34 cellular contexts compared by ENCODE assay signal in genomic region chr6:55495277-55495676, GRCh38.
"Had no signal": no experiment of that assay in that cellular context is flagged by ENCODE, and none has a peak within 500 bp of the region (broad histone marks: within the 10 kb centered on the region; RNA-seq: fewer than 3 reads in every experiment).

No MANE protein-coding gene starts in this region.

- ATAC-seq: activated T-cell treated with anti-CD3 and anti-CD28 coated beads, Interleukin-2, amount 50 U/mL, for 72 hours; activated T-helper 17 cell treated with anti-CD3 and anti-CD28 coated beads, Interleukin-2, amount 50 U/mL, for 72 hours; PC-3 had no signal

- DNase-seq: activated B cell treated with CpG ODN at 0.5 μM for 24 hours; activated CD4-positive, alpha-beta memory T cell treated with anti-CD3 and anti-CD28 coated beads, Interleukin-2, amount 10 ng/mL, durations not matched to agents 7 days and 5 days; activated CD4-positive, alpha-beta T cell treated with anti-CD3 and anti-CD28 coated beads for 1 hour; activated CD4-positive, alpha-beta T cell treated with anti-CD3 and anti-CD28 coated beads for 48 hours; activated effector memory CD4-positive, alpha-beta T cell treated with anti-CD3 and anti-CD28 coated beads, Interleukin-2, amount 50 U/mL, for 16 hours; activated naive CD4-positive, alpha-beta T cell; activated naive CD4-positive, alpha-beta T cell treated with anti-CD3 and anti-CD28 coated beads, Interleukin-2, amount 50 U/mL, for 16 hours; activated naive CD8-positive, alpha-beta T cell treated with anti-CD3 and anti-CD28 coated beads for 36 hours; activated T-cell treated with anti-CD3 and anti-CD28 coated beads, Interleukin-2, amount 50 U/mL, for 1 hour; activated T-cell treated with anti-CD3 and anti-CD28 coated beads, Interleukin-2, amount 50 U/mL, for 72 hours; amniotic stem cell; caudate nucleus; cerebellar nuclear complex; Kasumi-1; KG1; MM.1S; MV-4-11; NCI-H1092; NCI-H1436 treated with DMSO at 0.1 percent for 48 hours; NCI-H1694 treated with DMSO at 0.1 percent for 48 hours; NCI-H2029; NCI-H345; NCI-H524 treated with DMSO at 0.1 percent for 48 hours; PC-3; Peyer's patch; Right ventricle myocardium superior; RPMI8226; SW 1271; T-helper 1 cell; T-helper 2 cell; T-helper 9 cell had no signal

- H3K27ac Mint-ChIP-seq: activated B cell treated with CpG ODN at 0.5 μM for 24 hours; activated CD4-positive, alpha-beta memory T cell treated with anti-CD3 and anti-CD28 coated beads, Interleukin-2, amount 10 ng/mL, durations not matched to agents 7 days and 5 days; activated naive CD8-positive, alpha-beta T cell treated with anti-CD3 and anti-CD28 coated beads for 36 hours; activated T-cell treated with anti-CD3 and anti-CD28 coated beads, Interleukin-2, amount 50 U/mL, for 72 hours; activated T-helper 17 cell treated with anti-CD3 and anti-CD28 coated beads, Interleukin-2, amount 50 U/mL, for 72 hours had no signal

- H3K4me1 ChIP-seq: ascending aorta, Peyer's patch had no signal

- H3K4me3 ChIP-seq: ascending aorta, Peyer's patch had no signal

- H3K27me3 Mint-ChIP-seq: activated B cell treated with CpG ODN at 0.5 μM for 24 hours; activated CD4-positive, alpha-beta memory T cell treated with anti-CD3 and anti-CD28 coated beads, Interleukin-2, amount 10 ng/mL, durations not matched to agents 7 days and 5 days; activated naive CD8-positive, alpha-beta T cell treated with anti-CD3 and anti-CD28 coated beads for 36 hours; activated T-helper 17 cell treated with anti-CD3 and anti-CD28 coated beads, Interleukin-2, amount 50 U/mL, for 72 hours had no signal

- H3K36me3 Mint-ChIP-seq: activated naive CD8-positive, alpha-beta T cell treated with anti-CD3 and anti-CD28 coated beads for 36 hours had no signal

- H3K4me1 Mint-ChIP-seq: activated B cell treated with CpG ODN at 0.5 μM for 24 hours; activated CD4-positive, alpha-beta memory T cell treated with anti-CD3 and anti-CD28 coated beads, Interleukin-2, amount 10 ng/mL, durations not matched to agents 7 days and 5 days; activated naive CD8-positive, alpha-beta T cell treated with anti-CD3 and anti-CD28 coated beads for 36 hours; activated T-helper 17 cell treated with anti-CD3 and anti-CD28 coated beads, Interleukin-2, amount 50 U/mL, for 72 hours had no signal

- H3K27ac ChIP-seq: ascending aorta, Peyer's patch, VCaP had no signal

- H3K9me3 ChIP-seq: ascending aorta, Peyer's patch had no signal

- H3K27me3 ChIP-seq: ascending aorta, Peyer's patch had no signal

- H3K36me3 ChIP-seq: ascending aorta, Peyer's patch had no signal

- H3K4me3 Mint-ChIP-seq: activated B cell treated with CpG ODN at 0.5 μM for 24 hours; activated CD4-positive, alpha-beta memory T cell treated with anti-CD3 and anti-CD28 coated beads, Interleukin-2, amount 10 ng/mL, durations not matched to agents 7 days and 5 days; activated naive CD8-positive, alpha-beta T cell treated with anti-CD3 and anti-CD28 coated beads for 36 hours; activated T-cell treated with anti-CD3 and anti-CD28 coated beads, Interleukin-2, amount 50 U/mL, for 72 hours; activated T-helper 17 cell treated with anti-CD3 and anti-CD28 coated beads, Interleukin-2, amount 50 U/mL, for 72 hours had no signal

- H3K9me3 Mint-ChIP-seq: activated naive CD8-positive, alpha-beta T cell treated with anti-CD3 and anti-CD28 coated beads for 36 hours had no signal
